ENCODE assay signal across 17 cellular contexts in genomic region chr12:105522166-105522825, GRCh38.
DNase-seq lines count a peak whose midpoint lies in the region; ATAC-seq, FAIRE-seq and TF ChIP-seq lines count a peak whose summit lies in the region.
"Had no signal": no experiment of that assay in that cellular context is flagged by ENCODE, and none has a peak within 500 bp of the region (broad histone marks: within the 10 kb centered on the region; RNA-seq: fewer than 3 reads in every experiment).

No MANE protein-coding gene starts in this region.

- POLR2A ChIA-PET in BJ (lab: Charles Lee) = no interaction called here

- CTCF ChIA-PET in BJ (lab: Yijun Ruan, JAX) = no interaction called here

- no peak for ATAC-seq in GM19452 (IDR thresholded peaks at IDR 0.05; ENCODE audit: unreplicated experiment)
- no peak for ATAC-seq in GM19035 (IDR thresholded peaks at IDR 0.05; ENCODE audit: unreplicated experiment)
- ATAC-seq in HG02759 (IDR thresholded peaks at IDR 0.05; ENCODE audit: unreplicated experiment) = no peak
- ATAC-seq: left colon; naive thymus-derived CD4-positive, alpha-beta T cell had no signal

- H3K27me3 ChIP-seq in BJ (ENCODE audit: control insufficient read depth, insufficient read depth, low read length) (no peaks in the 10 kb centered on the region), bronchial epithelial cell (ENCODE audit: control insufficient read depth, insufficient read depth, low read length) (no peaks in the 10 kb centered on the region)

- FAIRE-seq in bronchial epithelial cell (lab: Jason Lieb, UNC) = no peak
- FAIRE-seq: D721Med had no signal

- DNase-seq in BJ (ENCODE audit: low read depth) (peak; percentile 26), HS-5 (ENCODE audit: low read depth) (peak; percentile 58), bronchial epithelial cell (ENCODE audit: low read depth) (peak; percentile 55), kidney tubule cell (ENCODE audit: low spot score) (peak; percentile 25), anterior cingulate cortex (lab: John Stamatoyannopoulos, UW) (no peak)
- DNase-seq: activated CD4-positive, alpha-beta T cell treated with anti-CD3 and anti-CD28 coated beads, Interleukin-2, amount 10 ng/mL, durations not matched to agents 7 days and 5 days; activated T-cell treated with anti-CD3 and anti-CD28 coated beads, Interleukin-2, amount 50 U/mL, for 1 hour; cortex of kidney; erythroblast; naive thymus-derived CD4-positive, alpha-beta T cell; stimulated activated CD4-positive, alpha-beta T cell treated with anti-CD3 and anti-CD28 coated beads, Interleukin-2, amount 100 ng/mL, for 24 hours had no signal

- TF ChIP-seq CTCF in BJ (IDR thresholded peaks at IDR 0.05; ENCODE audit: insufficient read depth, low read depth, low read length) (no peak), bronchial epithelial cell (IDR thresholded peaks at IDR 0.05; ENCODE audit: insufficient read depth, low read length, severe bottlenecking) (no peak)

- H3K4me3 ChIP-seq in BJ (ENCODE audit: low read depth, low read length) (no peak overlapping the region), bronchial epithelial cell (ENCODE audit: low read depth, low read length) (no peak overlapping the region)
- H3K4me3 ChIP-seq: SK-N-MC had no signal

- no peaks in the 10 kb centered on the region for H3K36me3 ChIP-seq in BJ (ENCODE audit: control insufficient read depth, insufficient read depth, low read length)
- H3K36me3 ChIP-seq in bronchial epithelial cell (ENCODE audit: control insufficient read depth, insufficient read depth, low read length) = no peaks in the 10 kb centered on the region

Comparison
In these comparisons a context has a peak if more than half of its experiments do, and no peak if none do; other contexts are left out.
1. DNase-seq: peak in BJ (single experiment), HS-5 (single experiment), bronchial epithelial cell (single experiment) and kidney tubule cell (single experiment); none in anterior cingulate cortex (0 of 58).